In genomic region chr10:38143587-38143986, GRCh38 we compare ENCODE assay signal across 17 cellular contexts.
"Had no signal": no experiment of that assay in that cellular context is flagged by ENCODE, and none has a peak within 500 bp of the region (broad histone marks: within the 10 kb centered on the region; RNA-seq: fewer than 3 reads in every experiment).

No MANE protein-coding gene starts in this region.

- H3K27me3 ChIP-seq: cardiac muscle cell, right lobe of liver, spleen, transverse colon had no signal

- H3K4me1 ChIP-seq: right lobe of liver, spleen, transverse colon had no signal

- H3K9me3 ChIP-seq: right lobe of liver, transverse colon had no signal

- H3K4me3 ChIP-seq: cardiac muscle cell, lung, right lobe of liver, spleen, transverse colon had no signal

- ATAC-seq: activated T-cell treated with anti-CD3 and anti-CD28 coated beads, Interleukin-2, amount 50 U/mL, for 4 hours; left colon; natural killer cell; stimulated activated naive B cell treated with anti-CD40 and anti-IgM and Interleukin-4, amounts not matched to agents 10 μg/mL and 1 μg/mL and 100 μg/mL, for 72 hours; T-cell had no signal

- H3K27ac ChIP-seq: cardiac muscle cell, right lobe of liver, spleen, transverse colon had no signal

- DNase-seq: activated CD4-positive, alpha-beta memory T cell treated with anti-CD3 and anti-CD28 coated beads for 36 hours; activated CD4-positive, alpha-beta T cell treated with anti-CD3 and anti-CD28 coated beads for 1 hour; activated gamma-delta T cell treated with Interleukin-2 at 50 U/mL for 16 hours; activated T-cell treated with anti-CD3 and anti-CD28 coated beads, Interleukin-2, amount 50 U/mL, for 4 hours; hypothalamus; left colon; natural killer cell; right lobe of liver; spleen; stimulated activated CD4-positive, alpha-beta T cell treated with anti-CD3 and anti-CD28 coated beads, Interleukin-1b, Interleukin-23, amount 100 ng/mL, for 48 hours; stimulated activated naive B cell treated with anti-CD40 and anti-IgM and Interleukin-4, amounts not matched to agents 10 μg/mL and 1 μg/mL and 100 μg/mL, for 72 hours; substantia nigra; T-cell; T1000; transverse colon had no signal

- H3K36me3 ChIP-seq: cardiac muscle cell, right lobe of liver, spleen, transverse colon had no signal
